ENCODE assay signal across 1 cellular context in the genomic region with DNA sequence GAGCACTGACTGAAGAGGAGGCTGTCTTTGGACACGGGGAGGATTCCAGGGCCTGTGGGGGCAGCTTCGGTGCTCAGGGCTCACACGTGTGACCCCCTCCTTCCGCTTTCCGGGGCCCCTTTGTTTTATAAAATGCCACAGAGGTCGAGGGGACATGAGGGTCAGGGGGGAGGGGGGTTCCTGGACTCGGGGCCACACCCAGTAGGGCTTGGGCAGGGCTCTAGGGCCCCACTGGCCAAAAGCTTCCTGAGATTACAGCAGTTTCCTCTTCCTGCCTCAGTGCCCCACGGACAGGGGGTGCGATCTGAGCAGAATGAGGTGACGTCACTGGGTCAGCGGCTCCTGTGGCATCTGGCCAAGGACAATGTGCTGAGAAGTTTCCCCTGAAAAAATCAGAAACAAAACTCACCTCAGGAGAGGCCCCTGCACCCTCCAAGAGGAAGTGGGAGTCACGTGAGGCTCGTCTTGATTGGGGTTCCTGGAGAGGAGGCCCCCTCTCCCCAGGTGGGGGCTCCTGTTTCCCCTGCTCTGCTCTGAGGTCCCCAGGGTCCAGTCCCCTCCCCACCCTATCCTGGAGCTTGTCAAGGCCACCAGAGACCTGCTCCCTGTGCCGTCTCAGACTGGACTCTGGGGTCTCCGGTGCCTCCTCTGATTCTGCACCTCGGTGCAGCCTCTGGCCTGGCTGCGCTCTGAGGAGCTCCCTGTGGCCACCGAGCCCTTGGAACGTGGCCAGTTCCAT.
TF ChIP-seq lines count a peak whose summit lies in the region.

No MANE protein-coding gene starts in this region.

TF ChIP-seq in K562, 482 proteins besides CTCF, POLR2A, EP300 and RAD21 (continued from another document and continues in another):
- TF ChIP-seq, protein P1, sequence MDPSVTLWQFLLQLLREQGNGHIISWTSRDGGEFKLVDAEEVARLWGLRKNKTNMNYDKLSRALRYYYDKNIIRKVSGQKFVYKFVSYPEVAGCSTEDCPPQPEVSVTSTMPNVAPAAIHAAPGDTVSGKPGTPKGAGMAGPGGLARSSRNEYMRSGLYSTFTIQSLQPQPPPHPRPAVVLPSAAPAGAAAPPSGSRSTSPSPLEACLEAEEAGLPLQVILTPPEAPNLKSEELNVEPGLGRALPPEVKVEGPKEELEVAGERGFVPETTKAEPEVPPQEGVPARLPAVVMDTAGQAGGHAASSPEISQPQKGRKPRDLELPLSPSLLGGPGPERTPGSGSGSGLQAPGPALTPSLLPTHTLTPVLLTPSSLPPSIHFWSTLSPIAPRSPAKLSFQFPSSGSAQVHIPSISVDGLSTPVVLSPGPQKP (CRISPR knock-in tag; IDR thresholded peaks at IDR 0.05) = no peak
- no peak for TF ChIP-seq ZNF274 (IDR thresholded peaks at IDR 0.05; ENCODE audit: borderline replicate concordance, low read depth, low read length)
- peak; percentile 74 for TF ChIP-seq GABPA (tag; conservative IDR thresholded peaks at IDR 0.05; ENCODE audit: low read depth)
- TF ChIP-seq ZNF699 (CRISPR knock-in tag; IDR thresholded peaks at IDR 0.05; ENCODE audit: insufficient replicate concordance) = no peak
- TF ChIP-seq, protein P2, sequence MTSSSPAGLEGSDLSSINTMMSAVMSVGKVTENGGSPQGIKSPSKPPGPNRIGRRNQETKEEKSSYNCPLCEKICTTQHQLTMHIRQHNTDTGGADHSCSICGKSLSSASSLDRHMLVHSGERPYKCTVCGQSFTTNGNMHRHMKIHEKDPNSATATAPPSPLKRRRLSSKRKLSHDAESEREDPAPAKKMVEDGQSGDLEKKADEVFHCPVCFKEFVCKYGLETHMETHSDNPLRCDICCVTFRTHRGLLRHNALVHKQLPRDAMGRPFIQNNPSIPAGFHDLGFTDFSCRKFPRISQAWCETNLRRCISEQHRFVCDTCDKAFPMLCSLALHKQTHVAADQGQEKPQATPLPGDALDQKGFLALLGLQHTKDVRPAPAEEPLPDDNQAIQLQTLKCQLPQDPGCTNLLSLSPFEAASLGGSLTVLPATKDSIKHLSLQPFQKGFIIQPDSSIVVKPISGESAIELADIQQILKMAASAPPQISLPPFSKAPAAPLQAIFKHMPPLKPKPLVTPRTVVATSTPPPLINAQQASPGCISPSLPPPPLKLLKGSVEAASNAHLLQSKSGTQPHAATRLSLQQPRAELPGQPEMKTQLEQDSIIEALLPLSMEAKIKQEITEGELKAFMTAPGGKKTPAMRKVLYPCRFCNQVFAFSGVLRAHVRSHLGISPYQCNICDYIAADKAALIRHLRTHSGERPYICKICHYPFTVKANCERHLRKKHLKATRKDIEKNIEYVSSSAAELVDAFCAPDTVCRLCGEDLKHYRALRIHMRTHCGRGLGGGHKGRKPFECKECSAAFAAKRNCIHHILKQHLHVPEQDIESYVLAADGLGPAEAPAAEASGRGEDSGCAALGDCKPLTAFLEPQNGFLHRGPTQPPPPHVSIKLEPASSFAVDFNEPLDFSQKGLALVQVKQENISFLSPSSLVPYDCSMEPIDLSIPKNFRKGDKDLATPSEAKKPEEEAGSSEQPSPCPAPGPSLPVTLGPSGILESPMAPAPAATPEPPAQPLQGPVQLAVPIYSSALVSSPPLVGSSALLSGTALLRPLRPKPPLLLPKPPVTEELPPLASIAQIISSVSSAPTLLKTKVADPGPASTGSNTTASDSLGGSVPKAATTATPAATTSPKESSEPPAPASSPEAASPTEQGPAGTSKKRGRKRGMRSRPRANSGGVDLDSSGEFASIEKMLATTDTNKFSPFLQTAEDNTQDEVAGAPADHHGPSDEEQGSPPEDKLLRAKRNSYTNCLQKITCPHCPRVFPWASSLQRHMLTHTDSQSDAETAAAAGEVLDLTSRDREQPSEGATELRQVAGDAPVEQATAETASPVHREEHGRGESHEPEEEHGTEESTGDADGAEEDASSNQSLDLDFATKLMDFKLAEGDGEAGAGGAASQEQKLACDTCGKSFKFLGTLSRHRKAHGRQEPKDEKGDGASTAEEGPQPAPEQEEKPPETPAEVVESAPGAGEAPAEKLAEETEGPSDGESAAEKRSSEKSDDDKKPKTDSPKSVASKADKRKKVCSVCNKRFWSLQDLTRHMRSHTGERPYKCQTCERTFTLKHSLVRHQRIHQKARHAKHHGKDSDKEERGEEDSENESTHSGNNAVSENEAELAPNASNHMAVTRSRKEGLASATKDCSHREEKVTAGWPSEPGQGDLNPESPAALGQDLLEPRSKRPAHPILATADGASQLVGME (CRISPR knock-in tag; IDR thresholded peaks at IDR 0.05) = peak; percentile 51; the same call in 1 of the 2 replicates
- no peak for TF ChIP-seq ZNF354B (CRISPR knock-in tag; IDR thresholded peaks at IDR 0.05)
- TF ChIP-seq FOXA1 (IDR thresholded peaks at IDR 0.05; ENCODE audit: borderline replicate concordance) = no peak
- peak; percentile 7 for TF ChIP-seq TBP (optimal IDR thresholded peaks at IDR 0.05; ENCODE audit: low read depth, low read length)
- no peak for TF ChIP-seq ELF4 (CRISPR knock-in tag; IDR thresholded peaks at IDR 0.05)
- TF ChIP-seq, protein P3, sequence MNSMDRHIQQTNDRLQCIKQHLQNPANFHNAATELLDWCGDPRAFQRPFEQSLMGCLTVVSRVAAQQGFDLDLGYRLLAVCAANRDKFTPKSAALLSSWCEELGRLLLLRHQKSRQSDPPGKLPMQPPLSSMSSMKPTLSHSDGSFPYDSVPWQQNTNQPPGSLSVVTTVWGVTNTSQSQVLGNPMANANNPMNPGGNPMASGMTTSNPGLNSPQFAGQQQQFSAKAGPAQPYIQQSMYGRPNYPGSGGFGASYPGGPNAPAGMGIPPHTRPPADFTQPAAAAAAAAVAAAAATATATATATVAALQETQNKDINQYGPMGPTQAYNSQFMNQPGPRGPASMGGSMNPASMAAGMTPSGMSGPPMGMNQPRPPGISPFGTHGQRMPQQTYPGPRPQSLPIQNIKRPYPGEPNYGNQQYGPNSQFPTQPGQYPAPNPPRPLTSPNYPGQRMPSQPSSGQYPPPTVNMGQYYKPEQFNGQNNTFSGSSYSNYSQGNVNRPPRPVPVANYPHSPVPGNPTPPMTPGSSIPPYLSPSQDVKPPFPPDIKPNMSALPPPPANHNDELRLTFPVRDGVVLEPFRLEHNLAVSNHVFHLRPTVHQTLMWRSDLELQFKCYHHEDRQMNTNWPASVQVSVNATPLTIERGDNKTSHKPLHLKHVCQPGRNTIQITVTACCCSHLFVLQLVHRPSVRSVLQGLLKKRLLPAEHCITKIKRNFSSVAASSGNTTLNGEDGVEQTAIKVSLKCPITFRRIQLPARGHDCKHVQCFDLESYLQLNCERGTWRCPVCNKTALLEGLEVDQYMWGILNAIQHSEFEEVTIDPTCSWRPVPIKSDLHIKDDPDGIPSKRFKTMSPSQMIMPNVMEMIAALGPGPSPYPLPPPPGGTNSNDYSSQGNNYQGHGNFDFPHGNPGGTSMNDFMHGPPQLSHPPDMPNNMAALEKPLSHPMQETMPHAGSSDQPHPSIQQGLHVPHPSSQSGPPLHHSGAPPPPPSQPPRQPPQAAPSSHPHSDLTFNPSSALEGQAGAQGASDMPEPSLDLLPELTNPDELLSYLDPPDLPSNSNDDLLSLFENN (IDR thresholded peaks at IDR 0.05; ENCODE audit: low read depth in 2 of 2, low read length in 2 of 2) = no peak
- no peak for TF ChIP-seq XRCC4 (IDR thresholded peaks at IDR 0.05; ENCODE audit: extremely low read depth, insufficient read depth, insufficient read length)
- no peak for TF ChIP-seq SREBF2 (CRISPR knock-in tag; IDR thresholded peaks at IDR 0.05)
- TF ChIP-seq, protein P4, sequence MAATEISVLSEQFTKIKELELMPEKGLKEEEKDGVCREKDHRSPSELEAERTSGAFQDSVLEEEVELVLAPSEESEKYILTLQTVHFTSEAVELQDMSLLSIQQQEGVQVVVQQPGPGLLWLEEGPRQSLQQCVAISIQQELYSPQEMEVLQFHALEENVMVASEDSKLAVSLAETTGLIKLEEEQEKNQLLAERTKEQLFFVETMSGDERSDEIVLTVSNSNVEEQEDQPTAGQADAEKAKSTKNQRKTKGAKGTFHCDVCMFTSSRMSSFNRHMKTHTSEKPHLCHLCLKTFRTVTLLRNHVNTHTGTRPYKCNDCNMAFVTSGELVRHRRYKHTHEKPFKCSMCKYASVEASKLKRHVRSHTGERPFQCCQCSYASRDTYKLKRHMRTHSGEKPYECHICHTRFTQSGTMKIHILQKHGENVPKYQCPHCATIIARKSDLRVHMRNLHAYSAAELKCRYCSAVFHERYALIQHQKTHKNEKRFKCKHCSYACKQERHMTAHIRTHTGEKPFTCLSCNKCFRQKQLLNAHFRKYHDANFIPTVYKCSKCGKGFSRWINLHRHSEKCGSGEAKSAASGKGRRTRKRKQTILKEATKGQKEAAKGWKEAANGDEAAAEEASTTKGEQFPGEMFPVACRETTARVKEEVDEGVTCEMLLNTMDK (IDR thresholded peaks at IDR 0.05; ENCODE audit: borderline replicate concordance, insufficient read depth, low read depth, low read length, poor library complexity, severe bottlenecking) = no peak
- no peak for TF ChIP-seq POU5F1 (IDR thresholded peaks at IDR 0.05; ENCODE audit: borderline replicate concordance, low read depth, low read length, partially characterized antibody)
- peak; percentile 43 for TF ChIP-seq ZFX (CRISPR knock-in tag; IDR thresholded peaks at IDR 0.05)
- TF ChIP-seq EZH2 (IDR thresholded peaks at IDR 0.05; ENCODE audit: borderline replicate concordance, low read depth, low read length) = no peak
- TF ChIP-seq TCFL5 (CRISPR knock-in tag; conservative IDR thresholded peaks at IDR 0.05) = no peak
- no peak for TF ChIP-seq RBM22 (IDR thresholded peaks at IDR 0.05; ENCODE audit: low read depth, low read length, poor library complexity, severe bottlenecking)
- no peak for TF ChIP-seq BACH1 (tag; IDR thresholded peaks at IDR 0.05)
- TF ChIP-seq, protein P5, sequence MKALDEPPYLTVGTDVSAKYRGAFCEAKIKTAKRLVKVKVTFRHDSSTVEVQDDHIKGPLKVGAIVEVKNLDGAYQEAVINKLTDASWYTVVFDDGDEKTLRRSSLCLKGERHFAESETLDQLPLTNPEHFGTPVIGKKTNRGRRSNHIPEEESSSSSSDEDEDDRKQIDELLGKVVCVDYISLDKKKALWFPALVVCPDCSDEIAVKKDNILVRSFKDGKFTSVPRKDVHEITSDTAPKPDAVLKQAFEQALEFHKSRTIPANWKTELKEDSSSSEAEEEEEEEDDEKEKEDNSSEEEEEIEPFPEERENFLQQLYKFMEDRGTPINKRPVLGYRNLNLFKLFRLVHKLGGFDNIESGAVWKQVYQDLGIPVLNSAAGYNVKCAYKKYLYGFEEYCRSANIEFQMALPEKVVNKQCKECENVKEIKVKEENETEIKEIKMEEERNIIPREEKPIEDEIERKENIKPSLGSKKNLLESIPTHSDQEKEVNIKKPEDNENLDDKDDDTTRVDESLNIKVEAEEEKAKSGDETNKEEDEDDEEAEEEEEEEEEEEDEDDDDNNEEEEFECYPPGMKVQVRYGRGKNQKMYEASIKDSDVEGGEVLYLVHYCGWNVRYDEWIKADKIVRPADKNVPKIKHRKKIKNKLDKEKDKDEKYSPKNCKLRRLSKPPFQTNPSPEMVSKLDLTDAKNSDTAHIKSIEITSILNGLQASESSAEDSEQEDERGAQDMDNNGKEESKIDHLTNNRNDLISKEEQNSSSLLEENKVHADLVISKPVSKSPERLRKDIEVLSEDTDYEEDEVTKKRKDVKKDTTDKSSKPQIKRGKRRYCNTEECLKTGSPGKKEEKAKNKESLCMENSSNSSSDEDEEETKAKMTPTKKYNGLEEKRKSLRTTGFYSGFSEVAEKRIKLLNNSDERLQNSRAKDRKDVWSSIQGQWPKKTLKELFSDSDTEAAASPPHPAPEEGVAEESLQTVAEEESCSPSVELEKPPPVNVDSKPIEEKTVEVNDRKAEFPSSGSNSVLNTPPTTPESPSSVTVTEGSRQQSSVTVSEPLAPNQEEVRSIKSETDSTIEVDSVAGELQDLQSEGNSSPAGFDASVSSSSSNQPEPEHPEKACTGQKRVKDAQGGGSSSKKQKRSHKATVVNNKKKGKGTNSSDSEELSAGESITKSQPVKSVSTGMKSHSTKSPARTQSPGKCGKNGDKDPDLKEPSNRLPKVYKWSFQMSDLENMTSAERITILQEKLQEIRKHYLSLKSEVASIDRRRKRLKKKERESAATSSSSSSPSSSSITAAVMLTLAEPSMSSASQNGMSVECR (CRISPR knock-in tag; IDR thresholded peaks at IDR 0.05) = no peak
- no peak; the same call in 1 of the 2 replicates for TF ChIP-seq ELF1 (tag; IDR thresholded peaks at IDR 0.05)
- no peak for TF ChIP-seq PPARD (CRISPR knock-in tag; IDR thresholded peaks at IDR 0.05)
- TF ChIP-seq NR3C1 (CRISPR knock-in tag; IDR thresholded peaks at IDR 0.05) = no peak
- no peak for TF ChIP-seq ZNF347 (CRISPR knock-in tag; IDR thresholded peaks at IDR 0.05; ENCODE audit: low read depth)
- TF ChIP-seq ZNF707 (CRISPR knock-in tag; conservative IDR thresholded peaks at IDR 0.05) = no peak
- TF ChIP-seq HDAC1 (IDR thresholded peaks at IDR 0.05) = peak in 1 of 2 experiments; percentile 34; a peak in 1 of 4 replicates
- TF ChIP-seq CBX8 (IDR thresholded peaks at IDR 0.05; ENCODE audit: borderline replicate concordance, extremely low read depth, low read depth, low read length, poor library complexity, severe bottlenecking) = no peak
- peak; percentile 68 for TF ChIP-seq GATAD2A (IDR thresholded peaks at IDR 0.05)
- no peak for TF ChIP-seq KLF10 (CRISPR knock-in tag; IDR thresholded peaks at IDR 0.05)
- TF ChIP-seq, protein P6, sequence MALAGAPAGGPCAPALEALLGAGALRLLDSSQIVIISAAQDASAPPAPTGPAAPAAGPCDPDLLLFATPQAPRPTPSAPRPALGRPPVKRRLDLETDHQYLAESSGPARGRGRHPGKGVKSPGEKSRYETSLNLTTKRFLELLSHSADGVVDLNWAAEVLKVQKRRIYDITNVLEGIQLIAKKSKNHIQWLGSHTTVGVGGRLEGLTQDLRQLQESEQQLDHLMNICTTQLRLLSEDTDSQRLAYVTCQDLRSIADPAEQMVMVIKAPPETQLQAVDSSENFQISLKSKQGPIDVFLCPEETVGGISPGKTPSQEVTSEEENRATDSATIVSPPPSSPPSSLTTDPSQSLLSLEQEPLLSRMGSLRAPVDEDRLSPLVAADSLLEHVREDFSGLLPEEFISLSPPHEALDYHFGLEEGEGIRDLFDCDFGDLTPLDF (CRISPR knock-in tag; IDR thresholded peaks at IDR 0.05) = no peak
- TF ChIP-seq NCOA2 (IDR thresholded peaks at IDR 0.05; ENCODE audit: partially characterized antibody in 2 of 2) = no peak
- no peak for TF ChIP-seq ZEB2 (IDR thresholded peaks at IDR 0.05)
- TF ChIP-seq HNRNPLL (IDR thresholded peaks at IDR 0.05; ENCODE audit: low read depth, low read length, poor library complexity, severe bottlenecking) = no peak
- no peak for TF ChIP-seq GTF2F1 (IDR thresholded peaks at IDR 0.05; ENCODE audit: low read depth, low read length)
